ENCODE assay signal across 8 cellular contexts in the genomic region with DNA sequence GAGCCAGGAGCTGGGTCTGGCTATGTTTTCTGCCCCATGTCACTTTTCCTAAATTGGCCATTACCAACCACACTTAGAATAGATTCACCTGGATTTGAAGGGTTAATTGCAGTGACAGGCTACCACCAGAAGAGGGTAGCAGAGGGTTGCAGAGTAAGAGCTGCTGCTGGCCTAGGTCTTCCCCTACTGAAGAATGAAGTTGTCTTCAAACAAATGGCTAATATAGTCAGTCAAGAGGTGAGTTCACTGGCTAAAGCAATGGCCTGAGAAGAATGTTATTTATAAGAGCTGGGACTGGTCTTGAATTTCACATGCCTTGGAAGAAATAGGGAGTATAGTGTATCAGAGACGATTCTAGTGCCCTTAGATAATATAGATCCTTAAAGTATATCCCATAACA. TPM values are rescaled to one million over a fixed set of nuclear protein-coding genes. Genes with fewer than 3 reads are reported as not detected.
A peak's percentile ranks its signal among the peaks of the same experiment; 100 is the strongest.
DNase-seq lines count a peak whose midpoint lies in the region; ATAC-seq, FAIRE-seq and TF ChIP-seq lines count a peak whose summit lies in the region.
"Not testable (repeated sequence)": the region's sequence is repeated elsewhere in the genome, so short reads cannot be mapped to it uniquely, and the experiment has no call there.

No MANE protein-coding gene starts in this region.

- FAIRE-seq in A549 (lab: Jason Lieb, UNC) = peak; percentile 96

- not testable (repeated sequence) for H3K9me2 ChIP-seq in OCI-LY1 (ENCODE audit: low read depth, low read length)

- ATAC-seq in A549 (peak; percentile 50 to 76; a peak in 5 of 6 replicates), GM21786 (IDR thresholded peaks at IDR 0.05; ENCODE audit: unreplicated experiment) (peak; percentile 91), HG03457 (IDR thresholded peaks at IDR 0.05; ENCODE audit: unreplicated experiment) (peak; percentile 75)

- not testable (repeated sequence) for H3K9ac ChIP-seq in OCI-LY1 (ENCODE audit: low read length)

- CTCF ChIA-PET in A549 (lab: Yijun Ruan, JAX) = interaction anchor here (0.7 kb wide), 1 partner anchor 34 kb away, joined by 4 read pairs; no protein-coding TSS in a partner anchor

- DNase-seq in A549 (ENCODE audit: low read depth in 1 of 2, low spot score in 1 of 2) (peak in 1 of 2 experiments; percentile 18), astrocyte of the cerebellum (ENCODE audit: low read depth) (peak; percentile 12), globus pallidus (ENCODE audit: low spot score) (peak; percentile 35), non-pigmented ciliary epithelial cell (ENCODE audit: low read depth) (peak; percentile 4)
- not testable (repeated sequence) for DNase-seq in GM13976 (ENCODE audit: low spot score)

- H3K4me2 ChIP-seq in A549; OCI-LY1 (ENCODE audit: low read length): not testable (repeated sequence)

- not testable (repeated sequence) for TF ChIP-seq EP300 in A549 (IDR thresholded peaks at IDR 0.05)

- 0% methylated on average over 1 of the region's 1 CpG for WGBS in A549 (ENCODE audit: missing lambda C conversion rate)

- not testable (repeated sequence) for H3K4me1 ChIP-seq in A549; OCI-LY1 (ENCODE audit: insufficient read depth, low read length, severe bottlenecking)

- not testable (repeated sequence) for TF ChIP-seq POLR2A in A549 (IDR thresholded peaks at IDR 0.05; ENCODE audit: low read length)

- H3K79me2 ChIP-seq in OCI-LY1 (ENCODE audit: insufficient read depth, low read length) = not testable (repeated sequence)

- H4K20me1 ChIP-seq in OCI-LY1 (ENCODE audit: insufficient read depth, low read length) = not testable (repeated sequence)

- not testable (repeated sequence) for H3K27ac ChIP-seq in A549; OCI-LY1 (ENCODE audit: low read depth, low read length, poor library complexity, severe bottlenecking)

- POLR2A ChIA-PET in A549 (lab: Yijun Ruan, JAX) = not testable (repeated sequence)

- TF ChIP-seq RAD21 in A549 (conservative IDR thresholded peaks at IDR 0.05 in 1 of 2, IDR thresholded peaks at IDR 0.05 in 1 of 2) = peak; percentile 52 to 66

- H3K36me3 ChIP-seq in OCI-LY1 (ENCODE audit: insufficient read depth, low read length) = not testable (repeated sequence)

- not testable (repeated sequence) for H3K27me3 ChIP-seq in OCI-LY1 (ENCODE audit: insufficient read depth, low read length)

- not testable (repeated sequence) for H3K9me3 ChIP-seq in A549; OCI-LY1 (ENCODE audit: low read length)

- in situ Hi-C loops in GM13976 (cut with MboI; ENCODE audit: low sequenced_read_pairs, unreplicated experiment) = loop anchor here (25.0 kb wide), 1 partner anchor 1014 kb away; no protein-coding TSS in a partner anchor
- in situ Hi-C loops in astrocyte of the cerebellum (cut with HindIII; ENCODE audit: low sequenced_read_pairs) = not testable (repeated sequence)

- TF ChIP-seq CTCF in A549 (IDR thresholded peaks at IDR 0.05) (peak; percentile 47), GM13976 (IDR thresholded peaks at IDR 0.05; ENCODE audit: borderline replicate concordance, control extremely low read depth, extremely low read depth, insufficient read depth, missing control alignments) (peak; percentile 50), OCI-LY1 (IDR thresholded peaks at IDR 0.05; ENCODE audit: low read length) (peak; percentile 60), astrocyte of the cerebellum (IDR thresholded peaks at IDR 0.05; ENCODE audit: low read depth, low read length, missing control alignments) (peak; percentile 70)

- H3K4me3 ChIP-seq in A549; OCI-LY1 (ENCODE audit: low read depth, low read length, poor library complexity, severe bottlenecking); astrocyte of the cerebellum (ENCODE audit: low read depth, low read length): not testable (repeated sequence)

- H3F3A ChIP-seq in OCI-LY1 (ENCODE audit: insufficient read depth, low read length) = not testable (repeated sequence)

- not testable (repeated sequence) for H2AFZ ChIP-seq in OCI-LY1 (ENCODE audit: low read length)

TF ChIP-seq in A549, 52 proteins besides CTCF, POLR2A, EP300 and RAD21:
- TF ChIP-seq SMC3 (IDR thresholded peaks at IDR 0.05) = peak; percentile 50

RNA-seq across cellular contexts. Expression of gene GRM5, which starts 32.2 kb away (rescaled TPM):
- polyA plus RNA-seq in A549 (2011; rRNA removed) = 0.01 TPM in 1 of 2 replicates, not detected in the other
- not detected in 2 replicates for polyA plus RNA-seq in A549 (2012; cell fraction: cytosol; rRNA removed)
- not detected in 2 replicates for polyA plus RNA-seq in A549 (2012; cell fraction: nucleus; rRNA removed)
- 0.01 TPM in 2 of 3 replicates, not detected in the other for polyA plus RNA-seq in A549 (2017; fragmentation: RNase III; extraction: RNeasy Plus Mini Kit Qiagen cat#74134 plus additional on column Dnase treatment)
- polyA minus RNA-seq in A549 (2011; rRNA and poly(A)+ RNA removed) = not detected in 2 replicates
